9 cellular contexts compared by ENCODE assay signal in the genomic region with DNA sequence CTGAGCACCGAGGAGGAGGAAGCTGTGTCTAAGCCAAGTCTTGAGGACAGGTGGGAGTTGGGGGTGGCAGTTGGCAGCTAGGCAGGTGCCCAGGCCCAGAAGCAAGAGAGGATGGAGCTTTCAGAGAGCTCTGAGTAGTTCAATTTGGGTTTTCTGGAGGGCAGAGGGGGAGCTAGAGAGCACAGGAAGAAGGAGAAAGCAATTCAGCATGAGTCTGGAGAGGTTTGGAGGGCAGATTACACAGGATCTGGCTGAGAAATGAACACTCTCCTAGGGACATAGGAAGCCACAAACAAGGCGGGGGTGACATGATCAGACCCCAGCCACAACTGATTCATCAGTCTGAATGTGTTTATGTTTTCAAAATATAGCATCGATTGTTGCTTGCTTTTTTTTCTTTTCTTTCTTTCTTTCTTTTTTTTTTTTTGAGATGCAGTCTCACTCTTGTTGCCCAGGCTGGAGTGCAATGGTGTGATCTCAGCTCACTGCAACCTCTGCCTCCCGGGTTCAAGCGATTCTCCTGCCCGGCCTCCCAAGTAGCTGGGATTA. TPM values are rescaled to one million over a fixed set of nuclear protein-coding genes. Genes with fewer than 3 reads are reported as not detected.
DNase-seq lines count a peak whose midpoint lies in the region; ATAC-seq, FAIRE-seq and TF ChIP-seq lines count a peak whose summit lies in the region.
"Had no signal": no experiment of that assay in that cellular context is flagged by ENCODE, and none has a peak within 500 bp of the region (broad histone marks: within the 10 kb centered on the region; RNA-seq: fewer than 3 reads in every experiment).

No MANE protein-coding gene starts in this region.

- peaks cover 15% of the 10 kb centered on the region for H3K27me3 Mint-ChIP-seq in memory B cell

- no peak overlapping the region for H3K9ac ChIP-seq in GM12878 (ENCODE audit: control insufficient read depth, insufficient read depth, low read length)

- no peaks in the 10 kb centered on the region for H3K9me3 ChIP-seq in GM12878 (replicated peaks; ENCODE audit: control insufficient read depth, insufficient read depth, low read length)

- H3K4me3 ChIP-seq in GM06990 (replicated peaks; ENCODE audit: low read depth, low read length), result no peak overlapping the region
- no peak overlapping the region for H3K4me3 ChIP-seq in GM12878

- H2AFZ ChIP-seq in GM12878 (ENCODE audit: control insufficient read depth, low read depth, low read length), result no peak overlapping the region

- peak; percentile 34 for DNase-seq in A172 (ENCODE audit: low spot score)
- DNase-seq in GM06990 (ENCODE audit: extremely low read depth, insufficient read length), result no peak
- peak; percentile 92 for DNase-seq in NCI-H510A treated with DMSO at 0.1 percent for 48 hours (lab: John Stamatoyannopoulos, UW)
- no peak for DNase-seq in GM12878 (ENCODE audit: low read depth, low spot score)
- no peak for DNase-seq in memory B cell (ENCODE audit: low spot score in 2 of 2)
- DNase-seq in HPDE6-E6E7 (ENCODE audit: extremely low spot score), result no peak
- DNase-seq in NCI-H774 (lab: John Stamatoyannopoulos, UW), result no peak

- in situ Hi-C loops in GM12878 (cut with MboI), result no loop called here

- no peaks in the 10 kb centered on the region for H4K20me1 ChIP-seq in GM12878 (ENCODE audit: control insufficient read depth, insufficient read depth)

- no peak for TF ChIP-seq POLR2A in GM12878 (IDR thresholded peaks at IDR 0.05; ENCODE audit: low read depth, low read length)

- no peaks in the 10 kb centered on the region for H3K79me2 ChIP-seq in GM12878 (ENCODE audit: control insufficient read depth, insufficient read depth, low read length)

- H3K4me3 Mint-ChIP-seq in memory B cell, result no peak overlapping the region
- H3K4me3 Mint-ChIP-seq: dendritic cell treated with granulocyte-macrophage colony-stimulating factor and Interleukin-4, amounts not matched to agents 40 ng/mL and 50 ng/mL, for 4 days had no signal

- H3K36me3 ChIP-seq in GM06990 (ENCODE audit: control insufficient read depth, insufficient read depth, low read length) (no peaks in the 10 kb centered on the region), GM12878 (ENCODE audit: control insufficient read depth in 2 of 2, insufficient read depth in 2 of 2, low read length in 1 of 2) (no peaks in the 10 kb centered on the region)

- RAD21 ChIA-PET in GM12878 (lab: Charles Lee; ENCODE audit: unreplicated experiment), result interaction anchor here (1.2 to 1.4 kb wide), 2 partner anchors 14 to 96 kb away, joined by 3 read pairs; no protein-coding TSS in a partner anchor

- SMC1A ChIA-PET in GM12878 (lab: Charles Lee; ENCODE audit: uncharacterized antibody, unreplicated experiment), result interaction anchor here (0.6 to 1.3 kb wide), 3 partner anchors 14 to 386 kb away, joined by 3 to 5 read pairs (median 3); no protein-coding TSS in a partner anchor

- no TSS peak for BruUV-seq in GM12878 (replicated peaks; lab: Mats Ljungman, UMichigan)

- intact Hi-C loops in GM12878 (cut with micrococcal nuclease; ENCODE audit: unreplicated experiment), result no loop called here

- no peaks in the 10 kb centered on the region for H3K36me3 Mint-ChIP-seq in memory B cell

- peaks cover 4% of the 10 kb centered on the region for H3K4me1 Mint-ChIP-seq in memory B cell

- H3K9me3 Mint-ChIP-seq in memory B cell, result peaks cover 2% of the 10 kb centered on the region
- H3K9me3 Mint-ChIP-seq: dendritic cell treated with granulocyte-macrophage colony-stimulating factor and Interleukin-4, amounts not matched to agents 40 ng/mL and 50 ng/mL, for 4 days had no signal

- H3K4me1 ChIP-seq in GM12878 (ENCODE audit: control insufficient read depth, insufficient read depth, low read length), result no peaks in the 10 kb centered on the region

- no peak overlapping the region for H3K4me2 ChIP-seq in GM12878 (ENCODE audit: control insufficient read depth, insufficient read depth)

- CTCF ChIA-PET in GM12878 (lab: Yijun Ruan, JAX), result interaction anchor here (0.7 to 2.0 kb wide), 9 partner anchors 9 to 380 kb away, joined by 3 to 12 read pairs (median 4); partner anchors contain the start of genes ARTN and KDM4A

- no peak overlapping the region for H3K27ac ChIP-seq in GM12878 (ENCODE audit: control insufficient read depth, insufficient read depth)

- TF ChIP-seq CTCF in GM06990 (IDR thresholded peaks at IDR 0.05; ENCODE audit: insufficient read depth, low read length, poor library complexity, severe bottlenecking) (peak; percentile 79), GM12878 (IDR thresholded peaks at IDR 0.05 in 2 of 3, conservative IDR thresholded peaks at IDR 0.05 in 1 of 3; ENCODE audit: control insufficient read depth in 2 of 3, extremely low read depth in 1 of 3, insufficient read depth in 1 of 3, low read depth in 3 of 3, low read length in 3 of 3) (peak; percentile 54 to 63 (median 59))

- POLR2A ChIA-PET in GM12878 (lab: Charles Lee), result interaction anchor here (0.6 kb wide), 1 partner anchor 101 kb away, joined by 3 read pairs; no protein-coding TSS in a partner anchor

- TF ChIP-seq RAD21 in GM12878 (IDR thresholded peaks at IDR 0.05; ENCODE audit: insufficient read depth, low read depth, low read length), result peak; percentile 30; the same call in 1 of the 2 replicates

- ATAC-seq in GM12878, result peak; percentile 73
- peak; percentile 24 for ATAC-seq in memory B cell (ENCODE audit: low read depth)
- no peak for ATAC-seq in HG03354 (IDR thresholded peaks at IDR 0.05; ENCODE audit: poor library complexity, severe bottlenecking, unreplicated experiment)

- H3K27ac Mint-ChIP-seq in memory B cell, result no peak overlapping the region
- H3K27ac Mint-ChIP-seq: dendritic cell treated with granulocyte-macrophage colony-stimulating factor and Interleukin-4, amounts not matched to agents 40 ng/mL and 50 ng/mL, for 4 days had no signal

- H3K27me3 ChIP-seq in GM06990 (replicated peaks; ENCODE audit: control insufficient read depth, insufficient read depth, low read length) (no peaks in the 10 kb centered on the region; the same call in 1 of the 2 replicates), GM12878 (replicated peaks in 1 of 2; ENCODE audit: control insufficient read depth in 2 of 2, insufficient read depth in 2 of 2, low read length in 1 of 2) (no peaks in the 10 kb centered on the region)

- FAIRE-seq in GM12878 (lab: Jason Lieb, UNC), result no peak

- TF ChIP-seq EP300 in GM12878 (IDR thresholded peaks at IDR 0.05; ENCODE audit: borderline replicate concordance in 1 of 2, control insufficient read depth in 1 of 2, low read depth in 2 of 2, low read length in 2 of 2), result no peak

- WGBS in GM12878 (ENCODE audit: insufficient coverage, insufficient replicate concordance, low lambda C conversion rate, missing lambda C conversion rate), result 41% methylated on average over 6 of the region's 6 CpGs

TF ChIP-seq in GM12878, 131 proteins besides CTCF, POLR2A, EP300 and RAD21 (continues in another document):
- TF ChIP-seq, protein P1, sequence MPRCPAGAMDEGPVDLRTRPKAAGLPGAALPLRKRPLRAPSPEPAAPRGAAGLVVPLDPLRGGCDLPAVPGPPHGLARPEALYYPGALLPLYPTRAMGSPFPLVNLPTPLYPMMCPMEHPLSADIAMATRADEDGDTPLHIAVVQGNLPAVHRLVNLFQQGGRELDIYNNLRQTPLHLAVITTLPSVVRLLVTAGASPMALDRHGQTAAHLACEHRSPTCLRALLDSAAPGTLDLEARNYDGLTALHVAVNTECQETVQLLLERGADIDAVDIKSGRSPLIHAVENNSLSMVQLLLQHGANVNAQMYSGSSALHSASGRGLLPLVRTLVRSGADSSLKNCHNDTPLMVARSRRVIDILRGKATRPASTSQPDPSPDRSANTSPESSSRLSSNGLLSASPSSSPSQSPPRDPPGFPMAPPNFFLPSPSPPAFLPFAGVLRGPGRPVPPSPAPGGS (IDR thresholded peaks at IDR 0.05; ENCODE audit: borderline replicate concordance, insufficient read depth, low read depth, low read length, poor library complexity, severe bottlenecking), result no peak
- TF ChIP-seq, protein P2, sequence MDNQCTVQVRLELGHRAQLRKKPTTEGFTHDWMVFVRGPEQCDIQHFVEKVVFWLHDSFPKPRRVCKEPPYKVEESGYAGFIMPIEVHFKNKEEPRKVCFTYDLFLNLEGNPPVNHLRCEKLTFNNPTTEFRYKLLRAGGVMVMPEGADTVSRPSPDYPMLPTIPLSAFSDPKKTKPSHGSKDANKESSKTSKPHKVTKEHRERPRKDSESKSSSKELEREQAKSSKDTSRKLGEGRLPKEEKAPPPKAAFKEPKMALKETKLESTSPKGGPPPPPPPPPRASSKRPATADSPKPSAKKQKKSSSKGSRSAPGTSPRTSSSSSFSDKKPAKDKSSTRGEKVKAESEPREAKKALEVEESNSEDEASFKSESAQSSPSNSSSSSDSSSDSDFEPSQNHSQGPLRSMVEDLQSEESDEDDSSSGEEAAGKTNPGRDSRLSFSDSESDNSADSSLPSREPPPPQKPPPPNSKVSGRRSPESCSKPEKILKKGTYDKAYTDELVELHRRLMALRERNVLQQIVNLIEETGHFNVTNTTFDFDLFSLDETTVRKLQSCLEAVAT (IDR thresholded peaks at IDR 0.05), result no peak
- TF ChIP-seq NR2C1 (IDR thresholded peaks at IDR 0.05) (no peak), JUND (IDR thresholded peaks at IDR 0.05; ENCODE audit: low read depth, low read length) (no peak), MEF2B (IDR thresholded peaks at IDR 0.05; ENCODE audit: partially characterized antibody, poor library complexity, severe bottlenecking) (no peak)

RNA-seq across cellular contexts. Expression of gene PTPRF, which starts 23.8 kb away (rescaled TPM):
- 25.2 and 27.4 TPM in 2 replicates for total RNA-seq in A172 (2014; rRNA removed; shearing (Covaris generic))
- 13.6 and 15.1 TPM in 2 replicates for total RNA-seq in GM12878 (2013; cell fraction: nucleolus; rRNA removed)
- total RNA-seq in GM12878 (2014; rRNA removed) (0.34 and 0.54 TPM in 2 replicates), GM12878 (2014; rRNA removed; fragmentation: Illumina TruSeq; extraction: Trizol) (0.22 and 0.23 TPM in 2 replicates), GM12878 (2021) (1.1 and 1.2 TPM in 2 replicates)
- polyA plus RNA-seq in GM12878 (2011; ENCODE audit: low read depth), result 2.9 TPM
- polyA plus RNA-seq in GM12878 (2011; rRNA removed) (1.0 and 2.6 TPM in 2 replicates), GM12878 (2014; fragmentation: Illumina TruSeq; extraction: Trizol) (0.10 and 0.29 TPM in 2 replicates), GM12878 (2014; fragmentation: Nextera tagmentation; extraction: Ambion mirVana) (under 1 TPM; 0.04 to 0.05 TPM), GM12878 (2014; rRNA removed) (0.47 and 1.4 TPM in 2 replicates), GM12878 (2016; fragmentation: Nextera tagmentation; extraction: Ambion mirVana) (under 1 TPM; 0.23 to 0.52 TPM)
- polyA plus RNA-seq in GM12878 (2011; cell fraction: cytosol; rRNA removed), result 1.8 and 2.1 TPM in 2 replicates
- polyA plus RNA-seq in GM12878 (2011; cell fraction: nucleus; rRNA removed), result 7.7 and 10.8 TPM in 2 replicates
- polyA plus RNA-seq in GM12878 (2012), result 3.0 and 4.2 TPM in 2 replicates
- 4.2 and 7.5 TPM in 2 replicates for polyA minus RNA-seq in GM12878 (2011; rRNA and poly(A)+ RNA removed)
- 4.1 and 4.9 TPM in 2 replicates for polyA minus RNA-seq in GM12878 (2011; cell fraction: cytosol; rRNA and poly(A)+ RNA removed)
- 1.7 and 3.2 TPM in 2 replicates for polyA minus RNA-seq in GM12878 (2011; cell fraction: nucleus; rRNA and poly(A)+ RNA removed)

Comparison
In these comparisons a context has a peak if more than half of its experiments do, and no peak if none do; other contexts are left out.
1. DNase-seq: peak in A172 (single experiment) and NCI-H510A treated with DMSO at 0.1 percent for 48 hours (single experiment); none in GM06990 (single experiment), GM12878 (single experiment), memory B cell (0 of 2), HPDE6-E6E7 (single experiment) and NCI-H774 (single experiment).